In the genomic region with DNA sequence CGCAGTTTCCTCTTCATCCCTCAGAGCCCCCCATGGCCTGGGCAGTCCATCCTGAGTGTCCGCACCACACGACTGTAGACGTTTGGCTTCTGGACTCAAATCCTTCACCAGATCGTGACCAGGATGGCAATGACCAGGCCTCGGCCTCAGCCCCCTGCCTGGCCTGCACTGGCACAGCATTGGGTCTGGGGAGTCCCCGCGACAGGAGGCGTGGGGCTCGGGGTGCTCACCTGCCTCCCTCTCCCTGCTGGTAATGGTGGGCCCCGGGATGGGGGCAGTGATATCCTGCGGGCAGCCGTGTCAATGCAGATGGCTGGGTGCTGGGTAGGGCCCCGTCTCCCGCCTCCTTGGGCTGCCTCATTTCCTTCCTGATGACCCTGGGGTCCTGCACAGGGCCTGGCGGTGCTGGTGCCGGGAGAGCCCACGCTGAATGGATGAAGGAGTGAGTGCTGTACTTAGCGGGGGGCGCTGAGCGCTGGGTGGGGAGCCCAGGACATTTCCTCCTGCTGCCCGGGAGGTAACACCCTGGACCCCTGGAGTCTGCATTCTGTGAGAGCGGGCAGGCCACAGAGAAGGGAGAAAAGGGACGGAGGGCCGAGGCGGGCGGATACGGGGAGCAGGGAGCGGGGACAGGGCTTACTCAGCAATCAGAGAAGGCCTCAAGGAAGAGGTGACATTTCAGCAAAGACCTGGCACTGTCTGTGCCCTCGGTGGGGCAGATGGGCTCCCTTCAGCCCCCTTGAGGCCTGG, we compare ENCODE assay signal across 20 cellular contexts. TPM values are rescaled to one million over a fixed set of nuclear protein-coding genes. Genes with fewer than 3 reads are reported as not detected.
A peak's percentile ranks its signal among the peaks of the same experiment; 100 is the strongest.
DNase-seq lines count a peak whose midpoint lies in the region; ATAC-seq, FAIRE-seq and TF ChIP-seq lines count a peak whose summit lies in the region.
"Had no signal": no experiment of that assay in that cellular context is flagged by ENCODE, and none has a peak within 500 bp of the region (broad histone marks: within the 10 kb centered on the region; RNA-seq: fewer than 3 reads in every experiment).

No MANE protein-coding gene starts in this region.

- TF ChIP-seq CTCF in endothelial cell of umbilical vein (IDR thresholded peaks at IDR 0.05; ENCODE audit: extremely low read depth in 1 of 2, insufficient read depth in 1 of 2, low read depth in 1 of 2, low read length in 2 of 2): no peak

- H3K4me3 ChIP-seq in endothelial cell of umbilical vein (replicated peaks in 1 of 3; ENCODE audit: insufficient read depth in 1 of 3, low read depth in 1 of 3, low read length in 3 of 3): peak overlapping the region in 1 of 3 experiments; percentile 5
- H3K4me3 ChIP-seq: MG63, suprapubic skin had no signal

- peak overlapping the region; percentile 33 for H3K9ac ChIP-seq in endothelial cell of umbilical vein (replicated peaks; ENCODE audit: extremely low read depth, insufficient read depth, low read length)

- POLR2A ChIA-PET in activated CD4-positive, alpha-beta memory T cell treated with anti-CD3 and anti-CD28 coated beads for 36 hours (lab: Charles Lee): interaction anchor here (3.8 kb wide), 1 partner anchor 31 kb away, joined by 67 read pairs; the partner anchor contains the start of gene PRXL2B
- POLR2A ChIA-PET in endothelial cell of umbilical vein (lab: Charles Lee): no interaction called here

- no peaks in the 10 kb centered on the region for H3K9me1 ChIP-seq in endothelial cell of umbilical vein (replicated peaks; ENCODE audit: control insufficient read depth, extremely low read depth, insufficient read depth, low read length)

- dilution Hi-C loops in endothelial cell of umbilical vein (cut with MboI; ENCODE audit: extremely low pct_ligation_motif_present, low sequenced_read_pairs): no loop called here

- CTCF ChIA-PET in activated naive CD4-positive, alpha-beta T cell treated with anti-CD3 and anti-CD28 coated beads for 36 hours (lab: Charles Lee): no interaction called here
- CTCF ChIA-PET in activated CD4-positive, alpha-beta memory T cell treated with anti-CD3 and anti-CD28 coated beads for 36 hours (lab: Charles Lee): interaction anchor here (0.7 kb wide), 1 partner anchor 233 kb away, joined by 4 read pairs; no protein-coding TSS in a partner anchor
- CTCF ChIA-PET in endothelial cell of umbilical vein (lab: Charles Lee): interaction anchor here (1.4 to 2.9 kb wide), 2 partner anchors 24 to 871 kb away, joined by 5 to 23 read pairs; no protein-coding TSS in a partner anchor

- H3K36me3 ChIP-seq in endothelial cell of umbilical vein (ENCODE audit: control insufficient read depth in 2 of 2, extremely low read depth in 1 of 2, insufficient read depth in 2 of 2, low read length in 2 of 2): peaks cover 0 to 3% of the 10 kb centered on the region in 2 experiments
- H3K36me3 ChIP-seq: MG63 had no signal

- H3K9me3 Mint-ChIP-seq in activated naive CD4-positive, alpha-beta T cell treated with anti-CD3 and anti-CD28 coated beads for 36 hours: no peaks in the 10 kb centered on the region
- H3K9me3 Mint-ChIP-seq in activated CD4-positive, alpha-beta memory T cell treated with anti-CD3 and anti-CD28 coated beads for 36 hours: no peaks in the 10 kb centered on the region
- H3K9me3 Mint-ChIP-seq in stimulated activated effector memory CD8-positive, alpha-beta T cell treated with anti-CD3 and anti-CD28 coated beads, Interleukin-12 subunit alpha, Interleukin-12 subunit beta, amount 100 ng/mL, for 72 hours: no peaks in the 10 kb centered on the region
- H3K9me3 Mint-ChIP-seq: neural crest cell had no signal

- intact Hi-C loops in activated naive CD4-positive, alpha-beta T cell treated with anti-CD3 and anti-CD28 coated beads for 36 hours (cut with micrococcal nuclease): loop anchor here (2.0 kb wide), 1 partner anchor 233 kb away; no protein-coding TSS in a partner anchor
- intact Hi-C loops in activated CD4-positive, alpha-beta memory T cell treated with anti-CD3 and anti-CD28 coated beads for 36 hours (cut with micrococcal nuclease): no loop called here
- intact Hi-C loops in endothelial cell of umbilical vein (cut with micrococcal nuclease): no loop called here

- no peak for DNase-seq in activated naive CD4-positive, alpha-beta T cell treated with anti-CD3 and anti-CD28 coated beads for 36 hours
- DNase-seq in activated naive CD4-positive, alpha-beta T cell treated with anti-CD3 and anti-CD28 coated beads, Interleukin-2, amount 50 U/mL, for 16 hours: no peak
- no peak for DNase-seq in activated CD4-positive, alpha-beta memory T cell treated with anti-CD3 and anti-CD28 coated beads for 36 hours
- DNase-seq in endothelial cell of umbilical vein (ENCODE audit: low read depth, low spot score): peak; percentile 26
- no peak for DNase-seq in stimulated activated effector memory CD8-positive, alpha-beta T cell treated with anti-CD3 and anti-CD28 coated beads, Interleukin-12 subunit alpha, Interleukin-12 subunit beta, amount 100 ng/mL, for 72 hours (ENCODE audit: low spot score in 2 of 2)
- no peak for DNase-seq in AG08396 (ENCODE audit: low spot score)
- DNase-seq in GM19238 (ENCODE audit: insufficient read length, low spot score): no peak
- DNase-seq in hepatic stellate cell (ENCODE audit: low spot score): no peak
- DNase-seq: mammary epithelial cell, MG63, NCI-H1930, NCI-H446 treated with DMSO at 0.1 percent for 48 hours had no signal

- H3K4me1 Mint-ChIP-seq in activated naive CD4-positive, alpha-beta T cell treated with anti-CD3 and anti-CD28 coated beads for 36 hours (ENCODE audit: low read depth): peaks cover 37% of the 10 kb centered on the region
- peaks cover 39% of the 10 kb centered on the region for H3K4me1 Mint-ChIP-seq in activated CD4-positive, alpha-beta memory T cell treated with anti-CD3 and anti-CD28 coated beads for 36 hours (ENCODE audit: low read depth)
- peaks cover 52% of the 10 kb centered on the region for H3K4me1 Mint-ChIP-seq in stimulated activated effector memory CD8-positive, alpha-beta T cell treated with anti-CD3 and anti-CD28 coated beads, Interleukin-12 subunit alpha, Interleukin-12 subunit beta, amount 100 ng/mL, for 72 hours

- peak overlapping the region; percentile 53 for H3K27ac ChIP-seq in endothelial cell of umbilical vein (ENCODE audit: insufficient read depth, low read depth, low read length)
- H3K27ac ChIP-seq: coronary artery had no signal

- ATAC-seq in stimulated activated effector memory CD8-positive, alpha-beta T cell treated with anti-CD3 and anti-CD28 coated beads, Interleukin-12 subunit alpha, Interleukin-12 subunit beta, amount 100 ng/mL, for 72 hours: no peak
- ATAC-seq: Right ventricle myocardium inferior had no signal

- no peaks in the 10 kb centered on the region for H3K27me3 ChIP-seq in endothelial cell of umbilical vein (ENCODE audit: control insufficient read depth in 2 of 2, insufficient read depth in 2 of 2, low read length in 2 of 2)
- H3K27me3 ChIP-seq: MG63, suprapubic skin had no signal

- no peaks in the 10 kb centered on the region for H3K27me3 Mint-ChIP-seq in activated naive CD4-positive, alpha-beta T cell treated with anti-CD3 and anti-CD28 coated beads for 36 hours (ENCODE audit: low read depth)
- no peaks in the 10 kb centered on the region for H3K27me3 Mint-ChIP-seq in activated CD4-positive, alpha-beta memory T cell treated with anti-CD3 and anti-CD28 coated beads for 36 hours

- H2AFZ ChIP-seq in endothelial cell of umbilical vein (ENCODE audit: low read depth, low read length): peak overlapping the region; percentile 60

- peak; percentile 64 for FAIRE-seq in endothelial cell of umbilical vein (lab: Jason Lieb, UNC)
- FAIRE-seq: D721Med had no signal

- no peak for TF ChIP-seq POLR2A in endothelial cell of umbilical vein (IDR thresholded peaks at IDR 0.05; ENCODE audit: low read depth, low read length)

- peaks cover 11% of the 10 kb centered on the region for H3K36me3 Mint-ChIP-seq in activated naive CD4-positive, alpha-beta T cell treated with anti-CD3 and anti-CD28 coated beads for 36 hours (ENCODE audit: low read depth)
- H3K36me3 Mint-ChIP-seq in activated CD4-positive, alpha-beta memory T cell treated with anti-CD3 and anti-CD28 coated beads for 36 hours: peaks cover 24% of the 10 kb centered on the region
- H3K36me3 Mint-ChIP-seq in stimulated activated effector memory CD8-positive, alpha-beta T cell treated with anti-CD3 and anti-CD28 coated beads, Interleukin-12 subunit alpha, Interleukin-12 subunit beta, amount 100 ng/mL, for 72 hours: peaks cover 35% of the 10 kb centered on the region

- no peaks in the 10 kb centered on the region for H4K20me1 ChIP-seq in endothelial cell of umbilical vein (replicated peaks; ENCODE audit: control insufficient read depth, extremely low read depth, insufficient read depth, low read length)

- H3K4me2 ChIP-seq in endothelial cell of umbilical vein (ENCODE audit: insufficient read depth, low read length): peak overlapping the region; percentile 53

- H3K4me1 ChIP-seq in endothelial cell of umbilical vein (ENCODE audit: control insufficient read depth, extremely low read depth, insufficient read depth, low read length): peaks cover 23% of the 10 kb centered on the region

- H3K9me3 ChIP-seq in endothelial cell of umbilical vein (replicated peaks; ENCODE audit: control insufficient read depth, insufficient read depth, low read length): no peaks in the 10 kb centered on the region
- H3K9me3 ChIP-seq: MG63, suprapubic skin had no signal

- H3K79me2 ChIP-seq in endothelial cell of umbilical vein (ENCODE audit: control insufficient read depth, insufficient read depth, low read length): no peaks in the 10 kb centered on the region

- no peak overlapping the region for H3K4me3 Mint-ChIP-seq in activated naive CD4-positive, alpha-beta T cell treated with anti-CD3 and anti-CD28 coated beads for 36 hours
- H3K4me3 Mint-ChIP-seq in activated CD4-positive, alpha-beta memory T cell treated with anti-CD3 and anti-CD28 coated beads for 36 hours: peak overlapping the region; percentile 99
- H3K4me3 Mint-ChIP-seq in stimulated activated effector memory CD8-positive, alpha-beta T cell treated with anti-CD3 and anti-CD28 coated beads, Interleukin-12 subunit alpha, Interleukin-12 subunit beta, amount 100 ng/mL, for 72 hours: peak overlapping the region; percentile 99
- H3K4me3 Mint-ChIP-seq: neural crest cell had no signal

- no TSS peak for BruUV-seq in endothelial cell of umbilical vein (replicated peaks; lab: Mats Ljungman, UMichigan)

- peak overlapping the region; percentile 99 for H3K27ac Mint-ChIP-seq in activated naive CD4-positive, alpha-beta T cell treated with anti-CD3 and anti-CD28 coated beads for 36 hours
- peak overlapping the region; percentile 99 for H3K27ac Mint-ChIP-seq in activated CD4-positive, alpha-beta memory T cell treated with anti-CD3 and anti-CD28 coated beads for 36 hours
- peak overlapping the region; percentile 99 for H3K27ac Mint-ChIP-seq in stimulated activated effector memory CD8-positive, alpha-beta T cell treated with anti-CD3 and anti-CD28 coated beads, Interleukin-12 subunit alpha, Interleukin-12 subunit beta, amount 100 ng/mL, for 72 hours

RNA-seq across cellular contexts. Expression of gene TNFRSF14, which starts 2.1 kb away (rescaled TPM):
- total RNA-seq in activated naive CD4-positive, alpha-beta T cell treated with anti-CD3 and anti-CD28 coated beads for 36 hours: 100 to 1,000 TPM; 120 to 123 TPM
- 100 to 1,000 TPM; 145 to 152 TPM for total RNA-seq in activated CD4-positive, alpha-beta memory T cell treated with anti-CD3 and anti-CD28 coated beads for 36 hours
- 36.4 and 40.9 TPM in 2 replicates for total RNA-seq in endothelial cell of umbilical vein
- 49.4 and 62.5 TPM in 2 replicates for polyA plus RNA-seq in endothelial cell of umbilical vein
- polyA plus RNA-seq in endothelial cell of umbilical vein (2011; cell fraction: cytosol; rRNA removed): 20.4 and 32.8 TPM in 2 replicates
- polyA plus RNA-seq in endothelial cell of umbilical vein (2011; cell fraction: nucleus; rRNA removed): 175 and 223 TPM in 2 replicates
- 21.7 and 22.2 TPM in 2 replicates for polyA plus RNA-seq in endothelial cell of umbilical vein (2012)
- polyA minus RNA-seq in endothelial cell of umbilical vein: 15.9 and 22.0 TPM in 2 replicates
- not detected for polyA minus RNA-seq in endothelial cell of umbilical vein (2011; cell fraction: cytosol; rRNA and poly(A)+ RNA removed)
- 24.5 and 44.3 TPM in 2 replicates for polyA minus RNA-seq in endothelial cell of umbilical vein (2011; cell fraction: nucleus; rRNA and poly(A)+ RNA removed)

RNA-seq across cellular contexts. Expression of gene HES5, which starts 24.0 kb away (rescaled TPM):
- total RNA-seq in activated naive CD4-positive, alpha-beta T cell treated with anti-CD3 and anti-CD28 coated beads for 36 hours: not detected
- under 1 TPM in 1 of 2 experiments, not detected in 1; 0.17 TPM for total RNA-seq in activated CD4-positive, alpha-beta memory T cell treated with anti-CD3 and anti-CD28 coated beads for 36 hours
- not detected in 2 replicates for total RNA-seq in endothelial cell of umbilical vein
- polyA plus RNA-seq in endothelial cell of umbilical vein: 0.07 TPM in 1 of 2 replicates, not detected in the other
- polyA plus RNA-seq in endothelial cell of umbilical vein (2011; cell fraction: cytosol; rRNA removed): 0.04 TPM in 1 of 2 replicates, not detected in the other
- polyA plus RNA-seq in endothelial cell of umbilical vein (2011; cell fraction: nucleus; rRNA removed): 0.16 and 0.21 TPM in 2 replicates
- polyA plus RNA-seq in endothelial cell of umbilical vein (2012): not detected in 2 replicates
- polyA minus RNA-seq in endothelial cell of umbilical vein: not detected in 2 replicates
- not detected for polyA minus RNA-seq in endothelial cell of umbilical vein (2011; cell fraction: cytosol; rRNA and poly(A)+ RNA removed)
- not detected in 2 replicates for polyA minus RNA-seq in endothelial cell of umbilical vein (2011; cell fraction: nucleus; rRNA and poly(A)+ RNA removed)
- total RNA-seq: HT1080; mammary epithelial cell; T-helper 2 cell treated with Interferon-gamma antibody and Interleukin-4, amounts not matched to agents 100 ng/mL and 5 ng/mL, for 36 hours had no signal
- polyA plus RNA-seq: AG04450, mammary epithelial cell had no signal

RNA-seq across cellular contexts. Expression of gene PANK4, which starts 27.6 kb away (rescaled TPM):
- 10 to 100 TPM; 46.6 to 51.4 TPM for total RNA-seq in activated naive CD4-positive, alpha-beta T cell treated with anti-CD3 and anti-CD28 coated beads for 36 hours
- total RNA-seq in activated CD4-positive, alpha-beta memory T cell treated with anti-CD3 and anti-CD28 coated beads for 36 hours: 10 to 100 TPM; 42.6 to 45.1 TPM
- 34.0 and 34.7 TPM in 2 replicates for total RNA-seq in endothelial cell of umbilical vein
- polyA plus RNA-seq in endothelial cell of umbilical vein: 19.8 and 22.1 TPM in 2 replicates
- 10.8 and 14.2 TPM in 2 replicates for polyA plus RNA-seq in endothelial cell of umbilical vein (2011; cell fraction: cytosol; rRNA removed)
- 98.6 and 107 TPM in 2 replicates for polyA plus RNA-seq in endothelial cell of umbilical vein (2011; cell fraction: nucleus; rRNA removed)
- polyA plus RNA-seq in endothelial cell of umbilical vein (2012): 12.5 and 15.3 TPM in 2 replicates
- 25.1 and 27.6 TPM in 2 replicates for polyA minus RNA-seq in endothelial cell of umbilical vein
- polyA minus RNA-seq in endothelial cell of umbilical vein (2011; cell fraction: cytosol; rRNA and poly(A)+ RNA removed): 21.4 TPM
- polyA minus RNA-seq in endothelial cell of umbilical vein (2011; cell fraction: nucleus; rRNA and poly(A)+ RNA removed): 46.9 and 75.5 TPM in 2 replicates

RNA-seq across cellular contexts. Expression of gene PRXL2B, which starts 32.5 kb away (rescaled TPM):
- 10 to 100 TPM; 21.8 to 22.1 TPM for total RNA-seq in activated naive CD4-positive, alpha-beta T cell treated with anti-CD3 and anti-CD28 coated beads for 36 hours
- total RNA-seq in activated CD4-positive, alpha-beta memory T cell treated with anti-CD3 and anti-CD28 coated beads for 36 hours: 10 to 100 TPM; 28.2 to 34.6 TPM
- total RNA-seq in endothelial cell of umbilical vein: 55.8 and 56.8 TPM in 2 replicates
- 29.6 and 39.3 TPM in 2 replicates for polyA plus RNA-seq in endothelial cell of umbilical vein
- 28.5 and 33.2 TPM in 2 replicates for polyA plus RNA-seq in endothelial cell of umbilical vein (2011; cell fraction: cytosol; rRNA removed)
- 32.5 and 39.1 TPM in 2 replicates for polyA plus RNA-seq in endothelial cell of umbilical vein (2011; cell fraction: nucleus; rRNA removed)
- polyA plus RNA-seq in endothelial cell of umbilical vein (2012): 40.0 and 43.3 TPM in 2 replicates
- 15.0 and 18.6 TPM in 2 replicates for polyA minus RNA-seq in endothelial cell of umbilical vein
- 5.0 TPM for polyA minus RNA-seq in endothelial cell of umbilical vein (2011; cell fraction: cytosol; rRNA and poly(A)+ RNA removed)
- polyA minus RNA-seq in endothelial cell of umbilical vein (2011; cell fraction: nucleus; rRNA and poly(A)+ RNA removed): 6.7 and 8.4 TPM in 2 replicates
